8 cellular contexts compared by ENCODE assay signal in the genomic region with DNA sequence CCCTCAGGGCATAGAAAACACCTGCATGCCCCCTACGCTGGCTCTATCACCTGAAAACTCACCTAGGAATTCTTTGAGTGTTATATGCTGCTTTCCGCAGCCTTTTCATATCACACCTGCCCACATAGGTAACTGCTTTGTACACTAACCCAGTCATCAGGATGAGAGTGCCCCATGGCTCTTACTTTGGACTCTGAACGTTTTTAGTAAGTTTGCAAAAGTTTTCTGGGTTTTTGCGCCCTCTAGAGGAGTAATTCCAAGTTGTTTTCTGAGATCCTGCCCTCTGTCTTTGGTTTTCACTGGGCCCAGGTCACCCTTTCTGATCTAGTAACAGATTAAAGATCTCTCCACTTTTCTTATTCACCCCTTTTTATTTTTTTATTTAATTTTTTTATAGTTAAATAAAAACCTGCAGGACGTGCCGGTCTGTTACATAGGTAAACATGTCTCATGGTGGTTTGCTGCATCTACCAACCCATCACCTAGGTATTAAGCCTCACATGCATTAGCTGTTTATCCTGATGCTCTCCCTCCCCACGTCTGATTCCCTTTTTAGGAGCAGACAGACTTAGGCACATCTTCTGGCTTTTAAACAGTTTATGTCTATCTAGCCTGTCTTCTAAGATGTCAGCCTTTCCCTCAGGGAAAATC.
DNase-seq lines count a peak whose midpoint lies in the region; ATAC-seq and TF ChIP-seq lines count a peak whose summit lies in the region.

No MANE protein-coding gene starts in this region.

- H3K4me3 ChIP-seq in choroid plexus epithelial cell (ENCODE audit: low read depth, low read length) = no peak overlapping the region

- peak; percentile 66 for ATAC-seq in HG02678 (IDR thresholded peaks at IDR 0.05; ENCODE audit: unreplicated experiment)
- no peak for ATAC-seq in HG03139 (IDR thresholded peaks at IDR 0.05; ENCODE audit: unreplicated experiment)

- peak; percentile 5 to 15 for DNase-seq in stimulated activated CD4-positive, alpha-beta T cell treated with anti-CD3 and anti-CD28 coated beads, Interleukin-2, amount 100 ng/mL, for 48 hours
- DNase-seq in stimulated activated CD4-positive, alpha-beta T cell treated with anti-CD3 and anti-CD28 coated beads, Interleukin-4, amount 100 ng/mL, for 4 hours = no peak
- DNase-seq in NCI-H526 treated with DMSO at 0.1 percent for 48 hours (lab: John Stamatoyannopoulos, UW) (peak; percentile 36), choroid plexus epithelial cell (ENCODE audit: low read depth) (peak; percentile 40), myocyte (ENCODE audit: low read depth) (peak; percentile 13), occipital lobe (lab: John Stamatoyannopoulos, UW) (no peak)

- peak; percentile 61 for TF ChIP-seq CTCF in choroid plexus epithelial cell (conservative IDR thresholded peaks at IDR 0.05; ENCODE audit: low read depth, low read length)

Comparison
In these comparisons a context has a peak if more than half of its experiments do, and no peak if none do; other contexts are left out.
1. DNase-seq: peak in stimulated activated CD4-positive, alpha-beta T cell treated with anti-CD3 and anti-CD28 coated beads, Interleukin-2, amount 100 ng/mL, for 48 hours (2 of 2), NCI-H526 treated with DMSO at 0.1 percent for 48 hours (single experiment), choroid plexus epithelial cell (single experiment) and myocyte (single experiment); none in stimulated activated CD4-positive, alpha-beta T cell treated with anti-CD3 and anti-CD28 coated beads, Interleukin-4, amount 100 ng/mL, for 4 hours (0 of 2) and occipital lobe (single experiment).